Comparison of ENCODE assay signal across 1 cellular context in the genomic region with DNA sequence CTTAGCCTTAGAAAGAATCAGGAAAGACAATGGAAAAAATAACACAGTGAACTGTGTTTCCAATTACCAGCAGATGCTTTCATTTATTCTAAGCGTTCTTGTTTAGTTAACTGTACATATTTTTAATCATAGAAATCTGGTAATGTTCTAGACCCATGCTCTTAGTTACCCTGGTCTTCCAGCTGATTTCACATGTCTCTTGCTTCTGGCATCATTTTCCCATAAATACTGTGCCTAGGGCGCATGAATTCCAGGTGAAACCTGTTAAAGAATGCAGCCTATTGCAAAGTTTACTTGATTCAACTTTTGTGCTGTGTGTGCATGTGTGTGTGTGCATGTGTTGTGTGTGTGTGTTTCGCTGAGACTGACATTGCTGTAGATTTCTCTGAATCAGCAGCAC.
TF ChIP-seq lines count a peak whose summit lies in the region.

No MANE protein-coding gene starts in this region.

TF ChIP-seq in IMR-90, 13 proteins besides CTCF, POLR2A, EP300 and RAD21 (continued from another document):
- TF ChIP-seq, protein P1, sequence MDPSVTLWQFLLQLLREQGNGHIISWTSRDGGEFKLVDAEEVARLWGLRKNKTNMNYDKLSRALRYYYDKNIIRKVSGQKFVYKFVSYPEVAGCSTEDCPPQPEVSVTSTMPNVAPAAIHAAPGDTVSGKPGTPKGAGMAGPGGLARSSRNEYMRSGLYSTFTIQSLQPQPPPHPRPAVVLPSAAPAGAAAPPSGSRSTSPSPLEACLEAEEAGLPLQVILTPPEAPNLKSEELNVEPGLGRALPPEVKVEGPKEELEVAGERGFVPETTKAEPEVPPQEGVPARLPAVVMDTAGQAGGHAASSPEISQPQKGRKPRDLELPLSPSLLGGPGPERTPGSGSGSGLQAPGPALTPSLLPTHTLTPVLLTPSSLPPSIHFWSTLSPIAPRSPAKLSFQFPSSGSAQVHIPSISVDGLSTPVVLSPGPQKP (IDR thresholded peaks at IDR 0.05; ENCODE audit: borderline replicate concordance, low read depth, low read length): no peak
- TF ChIP-seq NFE2L2 (IDR thresholded peaks at IDR 0.05; ENCODE audit: low read depth, low read length) (no peak), RCOR1 (IDR thresholded peaks at IDR 0.05; ENCODE audit: insufficient replicate concordance, low read length) (no peak), BHLHE40 (IDR thresholded peaks at IDR 0.05; ENCODE audit: low read depth, low read length) (no peak), MXI1 (IDR thresholded peaks at IDR 0.05; ENCODE audit: borderline replicate concordance, low read depth, low read length) (no peak), MAFK (IDR thresholded peaks at IDR 0.05; ENCODE audit: low read depth, low read length) (no peak), CHD1 (IDR thresholded peaks at IDR 0.05; ENCODE audit: low read depth, low read length) (no peak), FOS (IDR thresholded peaks at IDR 0.05; ENCODE audit: low read depth, low read length) (no peak), MAZ (IDR thresholded peaks at IDR 0.05; ENCODE audit: borderline replicate concordance, low read depth, low read length) (no peak), SMC3 (IDR thresholded peaks at IDR 0.05; ENCODE audit: low read depth, low read length) (no peak), RFX5 (IDR thresholded peaks at IDR 0.05; ENCODE audit: low read depth, low read length) (no peak)
